Comparison of ENCODE assay signal across 15 cellular contexts in the genomic region with DNA sequence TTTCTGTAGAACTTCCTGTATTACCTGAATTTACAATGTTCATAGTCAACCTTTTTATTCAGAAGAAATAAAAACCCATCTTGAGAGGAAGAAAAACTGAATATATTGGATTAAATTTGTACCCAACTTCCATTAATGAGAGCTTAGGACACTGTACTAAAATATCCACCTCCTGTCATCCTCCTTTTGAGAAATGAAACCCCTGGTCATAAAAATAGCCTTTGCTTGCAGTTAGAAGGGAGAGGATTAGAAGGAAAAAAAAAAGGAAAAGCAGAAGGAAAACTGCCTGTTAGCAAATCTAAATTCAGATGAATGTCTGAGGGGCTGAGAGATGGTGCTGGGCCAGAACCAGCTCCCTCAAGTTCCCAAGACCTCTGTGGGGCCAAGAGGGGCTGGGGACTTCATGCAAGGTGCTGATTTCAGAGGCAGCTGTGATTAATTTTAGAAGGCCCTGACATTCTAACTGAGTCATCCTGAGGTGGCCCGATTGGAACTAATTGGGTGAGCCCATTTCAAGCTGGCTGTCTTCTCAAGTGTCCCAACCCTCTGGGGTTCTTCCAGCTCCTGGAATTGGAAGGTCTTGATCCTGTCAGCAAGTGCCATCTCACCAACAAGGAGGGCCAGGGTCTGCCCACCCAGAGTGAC. TPM values are rescaled to one million over a fixed set of nuclear protein-coding genes. Genes with fewer than 3 reads are reported as not detected.
DNase-seq lines count a peak whose midpoint lies in the region; ATAC-seq, FAIRE-seq and TF ChIP-seq lines count a peak whose summit lies in the region.
"Had no signal": no experiment of that assay in that cellular context is flagged by ENCODE, and none has a peak within 500 bp of the region (broad histone marks: within the 10 kb centered on the region; RNA-seq: fewer than 3 reads in every experiment).

No MANE protein-coding gene starts in this region.

- FAIRE-seq in A549 (lab: Jason Lieb, UNC): no peak
- FAIRE-seq: islet of Langerhans had no signal

- POLR2A ChIA-PET in A549 (lab: Yijun Ruan, JAX): no interaction called here

- no peaks in the 10 kb centered on the region for H3K27me3 ChIP-seq in MG63

- no peak for TF ChIP-seq POLR2A in A549 (IDR thresholded peaks at IDR 0.05; ENCODE audit: low read length)

- H3K9me3 ChIP-seq in A549: no peaks in the 10 kb centered on the region
- 0 out of 2 replicates have a peak, but pooled peaks cover 1% of the 10 kb centered on the region for H3K9me3 ChIP-seq in MG63

- peaks cover 24% of the 10 kb centered on the region for H3K4me1 ChIP-seq in A549

- H3K27ac Mint-ChIP-seq in dendritic cell treated with granulocyte-macrophage colony-stimulating factor and Interleukin-4, amounts not matched to agents 40 ng/mL and 50 ng/mL, for 4 days: peak overlapping the region; percentile 74
- H3K27ac Mint-ChIP-seq: T-helper 1 cell treated with Interleukin-12 subunit alpha and Interleukin-12 subunit beta and Interleukin-4 antibody, amounts not matched to agents 30 μg/mL and 1 μg/mL, for 36 hours had no signal

- TF ChIP-seq RAD21 in A549 (conservative IDR thresholded peaks at IDR 0.05 in 1 of 2, IDR thresholded peaks at IDR 0.05 in 1 of 2): no peak

- H3K4me3 ChIP-seq in A549 (no peak overlapping the region), MG63 (no peak overlapping the region)

- peaks cover 13% of the 10 kb centered on the region for H3K27me3 Mint-ChIP-seq in dendritic cell treated with granulocyte-macrophage colony-stimulating factor and Interleukin-4, amounts not matched to agents 40 ng/mL and 50 ng/mL, for 4 days

- TF ChIP-seq CTCF in A549 (IDR thresholded peaks at IDR 0.05): no peak

- ATAC-seq in A549 (no peak), HG02642 (IDR thresholded peaks at IDR 0.05; ENCODE audit: poor library complexity, unreplicated experiment) (no peak)
- ATAC-seq: stimulated activated naive CD8-positive, alpha-beta T cell treated with anti-CD3 and anti-CD28 coated beads, Interleukin-15, amount 100 ng/mL, for 72 hours had no signal

- no peaks in the 10 kb centered on the region for H3K36me3 ChIP-seq in MG63

- no peaks in the 10 kb centered on the region for H3K9me3 Mint-ChIP-seq in dendritic cell treated with granulocyte-macrophage colony-stimulating factor and Interleukin-4, amounts not matched to agents 40 ng/mL and 50 ng/mL, for 4 days
- H3K9me3 Mint-ChIP-seq: stimulated activated naive CD8-positive, alpha-beta T cell treated with anti-CD3 and anti-CD28 coated beads, Interleukin-15, amount 100 ng/mL, for 72 hours; T-helper 1 cell treated with Interleukin-12 subunit alpha and Interleukin-12 subunit beta and Interleukin-4 antibody, amounts not matched to agents 30 μg/mL and 1 μg/mL, for 36 hours had no signal

- peak overlapping the region; percentile 27; the same call in 1 of the 3 replicates for H3K4me2 ChIP-seq in A549

- DNase-seq in A549 (ENCODE audit: low read depth in 1 of 2, low spot score in 1 of 2): no peak
- peak; percentile 35 for DNase-seq in MG63
- peak; percentile 45 for DNase-seq in midbrain (lab: John Stamatoyannopoulos, UW)
- DNase-seq in GOT3 (lab: John Stamatoyannopoulos, UW): no peak
- no peak for DNase-seq in DMS114 treated with DMSO at 0.1 percent for 48 hours (lab: John Stamatoyannopoulos, UW; ENCODE audit: unreplicated experiment)
- DNase-seq in KG1 (lab: John Stamatoyannopoulos, UW): no peak
- DNase-seq: AML-193; NCI-H187 treated with DMSO at 0.1 percent for 48 hours; occipital lobe; stimulated activated naive CD8-positive, alpha-beta T cell treated with anti-CD3 and anti-CD28 coated beads, Interleukin-15, amount 100 ng/mL, for 72 hours had no signal

- intact Hi-C loops in dendritic cell treated with granulocyte-macrophage colony-stimulating factor and Interleukin-4, amounts not matched to agents 40 ng/mL and 50 ng/mL, for 4 days (cut with micrococcal nuclease): no loop called here

- no peaks in the 10 kb centered on the region for H3K36me3 Mint-ChIP-seq in dendritic cell treated with granulocyte-macrophage colony-stimulating factor and Interleukin-4, amounts not matched to agents 40 ng/mL and 50 ng/mL, for 4 days (ENCODE audit: low read depth)

- H3K27ac ChIP-seq in A549: peak overlapping the region; percentile 30 to 70; a peak in 5 of 6 replicates
- H3K27ac ChIP-seq: epithelial cell of prostate had no signal

- CTCF ChIA-PET in A549 (lab: Yijun Ruan, JAX): interaction anchor here (0.7 to 1.1 kb wide), 4 partner anchors 12 to 93 kb away, joined by 3 to 5 read pairs (median 4); no protein-coding TSS in a partner anchor

- H3K4me1 Mint-ChIP-seq in dendritic cell treated with granulocyte-macrophage colony-stimulating factor and Interleukin-4, amounts not matched to agents 40 ng/mL and 50 ng/mL, for 4 days (ENCODE audit: low read depth): peaks cover 48% of the 10 kb centered on the region
- H3K4me1 Mint-ChIP-seq: stimulated activated naive CD8-positive, alpha-beta T cell treated with anti-CD3 and anti-CD28 coated beads, Interleukin-15, amount 100 ng/mL, for 72 hours had no signal

- TF ChIP-seq EP300 in A549 (IDR thresholded peaks at IDR 0.05): no peak

- no peak overlapping the region for H3K4me3 Mint-ChIP-seq in dendritic cell treated with granulocyte-macrophage colony-stimulating factor and Interleukin-4, amounts not matched to agents 40 ng/mL and 50 ng/mL, for 4 days
- H3K4me3 Mint-ChIP-seq: stimulated activated naive CD8-positive, alpha-beta T cell treated with anti-CD3 and anti-CD28 coated beads, Interleukin-15, amount 100 ng/mL, for 72 hours; T-helper 1 cell treated with Interleukin-12 subunit alpha and Interleukin-12 subunit beta and Interleukin-4 antibody, amounts not matched to agents 30 μg/mL and 1 μg/mL, for 36 hours had no signal

- 20% methylated on average over 1 of the region's 1 CpG for WGBS in A549 (ENCODE audit: missing lambda C conversion rate)

TF ChIP-seq in A549, 52 proteins besides CTCF, POLR2A, EP300 and RAD21:
- TF ChIP-seq EHMT2 (IDR thresholded peaks at IDR 0.05; ENCODE audit: low read depth) (no peak), CEBPB (IDR thresholded peaks at IDR 0.05) (no peak)
- TF ChIP-seq, protein P1, sequence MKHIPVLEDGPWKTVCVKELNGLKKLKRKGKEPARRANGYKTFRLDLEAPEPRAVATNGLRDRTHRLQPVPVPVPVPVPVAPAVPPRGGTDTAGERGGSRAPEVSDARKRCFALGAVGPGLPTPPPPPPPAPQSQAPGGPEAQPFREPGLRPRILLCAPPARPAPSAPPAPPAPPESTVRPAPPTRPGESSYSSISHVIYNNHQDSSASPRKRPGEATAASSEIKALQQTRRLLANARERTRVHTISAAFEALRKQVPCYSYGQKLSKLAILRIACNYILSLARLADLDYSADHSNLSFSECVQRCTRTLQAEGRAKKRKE (CRISPR knock-in tag; IDR thresholded peaks at IDR 0.05; ENCODE audit: low read depth): no peak

RNA-seq across cellular contexts. Expression of gene BIN1, which starts 38.4 kb away (rescaled TPM):
- 12.4 and 15.5 TPM in 2 replicates for polyA plus RNA-seq in A549 (2011; rRNA removed)
- polyA plus RNA-seq in A549 (2012; cell fraction: cytosol; rRNA removed): 38.5 and 38.9 TPM in 2 replicates
- 35.0 and 42.2 TPM in 2 replicates for polyA plus RNA-seq in A549 (2012; cell fraction: nucleus; rRNA removed)
- 32.3 to 41.5 TPM (median 34.1 TPM) in 3 replicates for polyA plus RNA-seq in A549 (2017; fragmentation: RNase III; extraction: RNeasy Plus Mini Kit Qiagen cat#74134 plus additional on column Dnase treatment)
- 14.2 and 15.8 TPM in 2 replicates for polyA minus RNA-seq in A549 (2011; rRNA and poly(A)+ RNA removed)
- total RNA-seq in MG63 (2014; rRNA removed; shearing (Covaris generic); ENCODE audit: low replicate concordance): 33.7 and 50.8 TPM in 2 replicates

Comparison
In these comparisons a context has a peak if more than half of its experiments do, and no peak if none do; other contexts are left out.
1. DNase-seq: peak in MG63 (single experiment) and midbrain (single experiment); none in A549 (0 of 2), GOT3 (single experiment), DMS114 treated with DMSO at 0.1 percent for 48 hours (single experiment) and KG1 (single experiment).